ENCODE assay signal across 2 cellular contexts in the genomic region with DNA sequence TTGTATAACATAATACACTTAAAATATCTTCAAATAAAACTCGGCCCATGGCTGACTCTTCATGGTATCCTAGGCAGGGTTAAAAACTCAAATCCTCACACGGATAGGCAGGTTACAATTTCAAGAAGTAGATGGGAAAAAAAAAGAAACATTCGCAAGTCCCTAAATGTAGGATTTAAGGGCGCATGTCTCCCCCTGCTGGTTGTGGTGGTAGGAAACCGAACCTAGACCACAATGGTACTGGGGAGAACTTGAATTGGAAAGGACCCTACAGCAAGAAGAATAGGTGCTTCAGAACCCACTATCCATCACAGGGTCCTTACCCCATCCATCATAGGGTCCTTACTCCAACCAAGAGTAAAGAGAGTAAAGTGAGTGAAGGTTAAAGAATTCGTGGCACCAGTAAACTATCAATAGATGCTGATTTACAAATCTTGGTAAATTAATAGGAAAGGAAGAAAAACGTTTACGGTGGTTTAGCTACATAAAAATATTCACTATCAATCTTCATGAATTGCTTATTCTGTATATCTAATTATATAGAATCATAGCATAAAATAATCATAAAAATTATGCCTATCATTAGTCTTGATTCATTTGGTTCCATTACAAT.
TF ChIP-seq lines count a peak whose summit lies in the region.

No MANE protein-coding gene starts in this region.

TF ChIP-seq in SK-N-SH, 30 proteins besides CTCF, POLR2A, EP300 and RAD21 (continued from another document):
- TF ChIP-seq, protein P1, sequence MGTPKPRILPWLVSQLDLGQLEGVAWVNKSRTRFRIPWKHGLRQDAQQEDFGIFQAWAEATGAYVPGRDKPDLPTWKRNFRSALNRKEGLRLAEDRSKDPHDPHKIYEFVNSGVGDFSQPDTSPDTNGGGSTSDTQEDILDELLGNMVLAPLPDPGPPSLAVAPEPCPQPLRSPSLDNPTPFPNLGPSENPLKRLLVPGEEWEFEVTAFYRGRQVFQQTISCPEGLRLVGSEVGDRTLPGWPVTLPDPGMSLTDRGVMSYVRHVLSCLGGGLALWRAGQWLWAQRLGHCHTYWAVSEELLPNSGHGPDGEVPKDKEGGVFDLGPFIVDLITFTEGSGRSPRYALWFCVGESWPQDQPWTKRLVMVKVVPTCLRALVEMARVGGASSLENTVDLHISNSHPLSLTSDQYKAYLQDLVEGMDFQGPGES (IDR thresholded peaks at IDR 0.05; ENCODE audit: low read depth, low read length), result no peak
- TF ChIP-seq, protein P2, sequence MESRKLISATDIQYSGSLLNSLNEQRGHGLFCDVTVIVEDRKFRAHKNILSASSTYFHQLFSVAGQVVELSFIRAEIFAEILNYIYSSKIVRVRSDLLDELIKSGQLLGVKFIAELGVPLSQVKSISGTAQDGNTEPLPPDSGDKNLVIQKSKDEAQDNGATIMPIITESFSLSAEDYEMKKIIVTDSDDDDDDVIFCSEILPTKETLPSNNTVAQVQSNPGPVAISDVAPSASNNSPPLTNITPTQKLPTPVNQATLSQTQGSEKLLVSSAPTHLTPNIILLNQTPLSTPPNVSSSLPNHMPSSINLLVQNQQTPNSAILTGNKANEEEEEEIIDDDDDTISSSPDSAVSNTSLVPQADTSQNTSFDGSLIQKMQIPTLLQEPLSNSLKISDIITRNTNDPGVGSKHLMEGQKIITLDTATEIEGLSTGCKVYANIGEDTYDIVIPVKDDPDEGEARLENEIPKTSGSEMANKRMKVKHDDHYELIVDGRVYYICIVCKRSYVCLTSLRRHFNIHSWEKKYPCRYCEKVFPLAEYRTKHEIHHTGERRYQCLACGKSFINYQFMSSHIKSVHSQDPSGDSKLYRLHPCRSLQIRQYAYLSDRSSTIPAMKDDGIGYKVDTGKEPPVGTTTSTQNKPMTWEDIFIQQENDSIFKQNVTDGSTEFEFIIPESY (IDR thresholded peaks at IDR 0.05; ENCODE audit: borderline replicate concordance, low read depth), result no peak
- peak; percentile 87 for TF ChIP-seq SMC3 (IDR thresholded peaks at IDR 0.05; ENCODE audit: low read depth, low read length)

TF ChIP-seq in SK-N-SH treated with all-trans-retinoic acid at 6 μM for 48 hours, 23 proteins besides CTCF, POLR2A, EP300 and RAD21 (continued from another document):
- TF ChIP-seq, protein P3, sequence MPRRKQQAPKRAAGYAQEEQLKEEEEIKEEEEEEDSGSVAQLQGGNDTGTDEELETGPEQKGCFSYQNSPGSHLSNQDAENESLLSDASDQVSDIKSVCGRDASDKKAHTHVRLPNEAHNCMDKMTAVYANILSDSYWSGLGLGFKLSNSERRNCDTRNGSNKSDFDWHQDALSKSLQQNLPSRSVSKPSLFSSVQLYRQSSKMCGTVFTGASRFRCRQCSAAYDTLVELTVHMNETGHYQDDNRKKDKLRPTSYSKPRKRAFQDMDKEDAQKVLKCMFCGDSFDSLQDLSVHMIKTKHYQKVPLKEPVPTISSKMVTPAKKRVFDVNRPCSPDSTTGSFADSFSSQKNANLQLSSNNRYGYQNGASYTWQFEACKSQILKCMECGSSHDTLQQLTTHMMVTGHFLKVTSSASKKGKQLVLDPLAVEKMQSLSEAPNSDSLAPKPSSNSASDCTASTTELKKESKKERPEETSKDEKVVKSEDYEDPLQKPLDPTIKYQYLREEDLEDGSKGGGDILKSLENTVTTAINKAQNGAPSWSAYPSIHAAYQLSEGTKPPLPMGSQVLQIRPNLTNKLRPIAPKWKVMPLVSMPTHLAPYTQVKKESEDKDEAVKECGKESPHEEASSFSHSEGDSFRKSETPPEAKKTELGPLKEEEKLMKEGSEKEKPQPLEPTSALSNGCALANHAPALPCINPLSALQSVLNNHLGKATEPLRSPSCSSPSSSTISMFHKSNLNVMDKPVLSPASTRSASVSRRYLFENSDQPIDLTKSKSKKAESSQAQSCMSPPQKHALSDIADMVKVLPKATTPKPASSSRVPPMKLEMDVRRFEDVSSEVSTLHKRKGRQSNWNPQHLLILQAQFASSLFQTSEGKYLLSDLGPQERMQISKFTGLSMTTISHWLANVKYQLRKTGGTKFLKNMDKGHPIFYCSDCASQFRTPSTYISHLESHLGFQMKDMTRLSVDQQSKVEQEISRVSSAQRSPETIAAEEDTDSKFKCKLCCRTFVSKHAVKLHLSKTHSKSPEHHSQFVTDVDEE (CRISPR knock-in tag; IDR thresholded peaks at IDR 0.05), result no peak
- TF ChIP-seq ARNTL (CRISPR knock-in tag; IDR thresholded peaks at IDR 0.05; ENCODE audit: borderline replicate concordance, low read depth) (no peak), ZC3H10 (CRISPR knock-in tag; IDR thresholded peaks at IDR 0.05) (no peak), ESRRG (CRISPR knock-in tag; IDR thresholded peaks at IDR 0.05) (no peak), ZNF70 (CRISPR knock-in tag; IDR thresholded peaks at IDR 0.05) (no peak), OSR1 (CRISPR knock-in tag; IDR thresholded peaks at IDR 0.05) (no peak), ZNF8 (CRISPR knock-in tag; IDR thresholded peaks at IDR 0.05) (no peak), ZFP30 (CRISPR knock-in tag; IDR thresholded peaks at IDR 0.05) (no peak), ISL1 (CRISPR knock-in tag; IDR thresholded peaks at IDR 0.05) (no peak)
- TF ChIP-seq, protein P4, sequence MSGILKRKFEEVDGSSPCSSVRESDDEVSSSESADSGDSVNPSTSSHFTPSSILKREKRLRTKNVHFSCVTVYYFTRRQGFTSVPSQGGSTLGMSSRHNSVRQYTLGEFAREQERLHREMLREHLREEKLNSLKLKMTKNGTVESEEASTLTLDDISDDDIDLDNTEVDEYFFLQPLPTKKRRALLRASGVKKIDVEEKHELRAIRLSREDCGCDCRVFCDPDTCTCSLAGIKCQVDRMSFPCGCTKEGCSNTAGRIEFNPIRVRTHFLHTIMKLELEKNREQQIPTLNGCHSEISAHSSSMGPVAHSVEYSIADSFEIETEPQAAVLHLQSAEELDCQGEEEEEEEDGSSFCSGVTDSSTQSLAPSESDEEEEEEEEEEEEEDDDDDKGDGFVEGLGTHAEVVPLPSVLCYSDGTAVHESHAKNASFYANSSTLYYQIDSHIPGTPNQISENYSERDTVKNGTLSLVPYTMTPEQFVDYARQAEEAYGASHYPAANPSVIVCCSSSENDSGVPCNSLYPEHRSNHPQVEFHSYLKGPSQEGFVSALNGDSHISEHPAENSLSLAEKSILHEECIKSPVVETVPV (CRISPR knock-in tag; IDR thresholded peaks at IDR 0.05), result no peak
- TF ChIP-seq, protein P5, sequence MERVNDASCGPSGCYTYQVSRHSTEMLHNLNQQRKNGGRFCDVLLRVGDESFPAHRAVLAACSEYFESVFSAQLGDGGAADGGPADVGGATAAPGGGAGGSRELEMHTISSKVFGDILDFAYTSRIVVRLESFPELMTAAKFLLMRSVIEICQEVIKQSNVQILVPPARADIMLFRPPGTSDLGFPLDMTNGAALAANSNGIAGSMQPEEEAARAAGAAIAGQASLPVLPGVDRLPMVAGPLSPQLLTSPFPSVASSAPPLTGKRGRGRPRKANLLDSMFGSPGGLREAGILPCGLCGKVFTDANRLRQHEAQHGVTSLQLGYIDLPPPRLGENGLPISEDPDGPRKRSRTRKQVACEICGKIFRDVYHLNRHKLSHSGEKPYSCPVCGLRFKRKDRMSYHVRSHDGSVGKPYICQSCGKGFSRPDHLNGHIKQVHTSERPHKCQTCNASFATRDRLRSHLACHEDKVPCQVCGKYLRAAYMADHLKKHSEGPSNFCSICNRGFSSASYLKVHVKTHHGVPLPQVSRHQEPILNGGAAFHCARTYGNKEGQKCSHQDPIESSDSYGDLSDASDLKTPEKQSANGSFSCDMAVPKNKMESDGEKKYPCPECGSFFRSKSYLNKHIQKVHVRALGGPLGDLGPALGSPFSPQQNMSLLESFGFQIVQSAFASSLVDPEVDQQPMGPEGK (CRISPR knock-in tag; IDR thresholded peaks at IDR 0.05; ENCODE audit: borderline replicate concordance), result no peak
